Comparison of ENCODE assay signal across 29 cellular contexts in the genomic region with DNA sequence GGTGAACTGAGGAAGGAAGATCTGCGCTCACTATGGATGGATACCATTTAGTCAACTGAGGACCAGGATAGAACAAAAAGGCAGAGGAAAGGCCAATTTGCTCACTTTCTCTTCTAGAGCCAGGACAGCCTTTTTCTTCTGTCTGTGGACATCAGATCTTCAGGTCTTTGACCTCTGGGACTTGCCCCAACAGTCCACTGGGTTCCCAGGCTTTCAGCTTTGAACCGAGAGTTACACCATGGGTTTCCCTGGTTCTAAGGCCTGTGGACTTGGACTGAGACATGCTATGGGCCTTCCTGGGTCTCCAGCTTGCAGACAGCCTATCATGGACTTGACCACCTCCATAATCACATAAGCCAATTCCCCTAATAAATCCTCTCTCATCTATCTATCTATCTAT.
"Had no signal": no experiment of that assay in that cellular context is flagged by ENCODE, and none has a peak within 500 bp of the region (broad histone marks: within the 10 kb centered on the region; RNA-seq: fewer than 3 reads in every experiment).

No MANE protein-coding gene starts in this region.

- H3K4me1 ChIP-seq: parathyroid adenoma, psoas muscle, spleen, suprapubic skin, testis, tibial artery, transverse colon, upper lobe of left lung, vagina had no signal

- ATAC-seq: naive thymus-derived CD4-positive, alpha-beta T cell; natural killer cell; psoas muscle; right cardiac atrium; sciatic nerve; stimulated activated memory B cell treated with anti-CD40 and anti-IgM and Interleukin-4, amounts not matched to agents 10 μg/mL and 1 μg/mL and 100 μg/mL, for 72 hours; stimulated activated naive CD8-positive, alpha-beta T cell treated with anti-CD3 and anti-CD28 coated beads, Interleukin-15, amount 100 ng/mL, for 72 hours; stimulated activated naive CD8-positive, alpha-beta T cell treated with anti-CD3 and anti-CD28 coated beads, Interleukin-15, Interleukin-2, amounts not matched to agents 100 U/mL and 50 U/mL, for 24 hours had no signal

- DNase-seq: naive thymus-derived CD4-positive, alpha-beta T cell; natural killer cell; occipital lobe; ovary; psoas muscle; right cardiac atrium; spleen; stimulated activated CD4-positive, alpha-beta T cell treated with anti-CD3 and anti-CD28 coated beads, Interleukin-12 subunit alpha, Interleukin-12 subunit beta, amount 100 ng/mL, for 4 hours; stimulated activated CD4-positive, alpha-beta T cell treated with anti-CD3 and anti-CD28 coated beads, Interleukin-1b, Interleukin-23, amount 100 ng/mL, for 48 hours; stimulated activated CD4-positive, alpha-beta T cell treated with anti-CD3 and anti-CD28 coated beads, Interleukin-4, amount 100 ng/mL, for 1 hour; stimulated activated CD4-positive, alpha-beta T cell treated with anti-CD3 and anti-CD28 coated beads, Interleukin-4, amount 100 ng/mL, for 4 hours; stimulated activated CD8-positive, alpha-beta memory T cell treated with anti-CD3 and anti-CD28 coated beads, Interleukin-4, amount 100 ng/mL, for 48 hours; stimulated activated naive CD4-positive, alpha-beta T cell; stimulated activated naive CD8-positive, alpha-beta T cell treated with anti-CD3 and anti-CD28 coated beads, Interleukin-15, amount 100 ng/mL, for 72 hours; stimulated activated naive CD8-positive, alpha-beta T cell treated with anti-CD3 and anti-CD28 coated beads, Interleukin-15, Interleukin-2, amounts not matched to agents 100 U/mL and 50 U/mL, for 24 hours; substantia nigra; testis; tibial artery; transverse colon; upper lobe of left lung had no signal

- H3K9ac ChIP-seq: neural progenitor cell, parathyroid adenoma had no signal

- H3K27ac ChIP-seq: neural progenitor cell, ovary, parathyroid adenoma, psoas muscle, skin epidermis, spleen, suprapubic skin, testis, tibial artery, transverse colon, upper lobe of left lung, vagina had no signal

- H3K4me3 ChIP-seq: neural progenitor cell, ovary, psoas muscle, skin epidermis, smooth muscle cell, spleen, suprapubic skin, testis, tibial artery, transverse colon, upper lobe of left lung, vagina had no signal

- H3K36me3 ChIP-seq: neural progenitor cell, ovary, spleen, suprapubic skin, tibial artery, transverse colon, upper lobe of left lung, vagina had no signal

- H3K79me2 ChIP-seq: parathyroid adenoma had no signal

- H3K4me2 ChIP-seq: neural progenitor cell, smooth muscle cell had no signal

- H2AFZ ChIP-seq: neural progenitor cell, parathyroid adenoma had no signal

- H3K9me3 ChIP-seq: ovary, psoas muscle, suprapubic skin, testis, tibial artery, transverse colon, upper lobe of left lung, vagina had no signal

- H3K27me3 ChIP-seq: neural progenitor cell, ovary, spleen, suprapubic skin, testis, tibial artery, transverse colon, upper lobe of left lung, vagina had no signal

- FAIRE-seq: urothelium cell line had no signal
